8 cellular contexts compared by ENCODE assay signal in the genomic region with DNA sequence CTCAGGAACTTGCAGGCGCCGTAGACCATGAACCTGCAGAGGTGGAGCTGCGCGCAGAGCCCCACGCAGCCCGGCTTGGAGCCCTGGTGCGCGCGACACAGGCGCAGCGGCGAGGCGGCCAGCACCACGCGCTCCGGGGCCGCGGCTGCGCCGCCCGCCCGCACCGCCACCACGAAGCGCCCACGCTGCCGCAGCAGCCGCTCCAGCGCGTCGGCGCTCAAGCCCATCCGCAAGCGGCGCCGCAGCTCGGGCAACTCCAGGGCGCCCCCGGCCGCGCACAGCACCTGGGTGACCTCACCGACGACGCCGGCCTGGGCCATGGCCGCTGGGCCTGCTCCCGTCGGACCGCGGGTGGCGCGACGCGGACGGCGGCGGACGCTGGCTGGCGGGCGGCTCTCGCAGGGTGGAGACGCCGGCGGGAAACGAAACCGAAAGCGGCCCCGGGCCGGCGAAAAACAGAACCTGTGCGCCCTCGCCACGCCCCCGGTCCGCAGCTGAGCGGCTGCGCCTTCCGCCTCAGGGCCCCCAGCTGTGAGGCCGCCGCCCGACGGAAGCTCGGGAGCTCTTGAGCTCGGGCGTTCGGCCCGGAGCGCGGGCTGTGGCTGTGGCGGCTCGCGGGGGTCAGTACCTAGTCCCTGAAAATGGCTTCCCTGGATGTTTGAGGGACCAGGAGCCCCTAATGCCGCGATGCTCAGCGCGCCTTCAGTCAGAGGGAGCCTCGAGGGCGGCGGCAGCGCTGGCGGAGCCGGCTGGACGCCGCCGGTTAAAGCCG. TPM values are rescaled to one million over a fixed set of nuclear protein-coding genes. Genes with fewer than 3 reads are reported as not detected.
DNase-seq lines count a peak whose midpoint lies in the region; ATAC-seq and TF ChIP-seq lines count a peak whose summit lies in the region.

A gene with protein sequence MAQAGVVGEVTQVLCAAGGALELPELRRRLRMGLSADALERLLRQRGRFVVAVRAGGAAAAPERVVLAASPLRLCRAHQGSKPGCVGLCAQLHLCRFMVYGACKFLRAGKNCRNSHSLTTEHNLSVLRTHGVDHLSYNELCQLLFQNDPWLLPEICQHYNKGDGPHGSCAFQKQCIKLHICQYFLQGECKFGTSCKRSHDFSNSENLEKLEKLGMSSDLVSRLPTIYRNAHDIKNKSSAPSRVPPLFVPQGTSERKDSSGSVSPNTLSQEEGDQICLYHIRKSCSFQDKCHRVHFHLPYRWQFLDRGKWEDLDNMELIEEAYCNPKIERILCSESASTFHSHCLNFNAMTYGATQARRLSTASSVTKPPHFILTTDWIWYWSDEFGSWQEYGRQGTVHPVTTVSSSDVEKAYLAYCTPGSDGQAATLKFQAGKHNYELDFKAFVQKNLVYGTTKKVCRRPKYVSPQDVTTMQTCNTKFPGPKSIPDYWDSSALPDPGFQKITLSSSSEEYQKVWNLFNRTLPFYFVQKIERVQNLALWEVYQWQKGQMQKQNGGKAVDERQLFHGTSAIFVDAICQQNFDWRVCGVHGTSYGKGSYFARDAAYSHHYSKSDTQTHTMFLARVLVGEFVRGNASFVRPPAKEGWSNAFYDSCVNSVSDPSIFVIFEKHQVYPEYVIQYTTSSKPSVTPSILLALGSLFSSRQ (minus strand): TSS at position 424 of the 772 bp plus-strand sequence. CDS start 104 bp downstream, at position 320.

- peak within 1 kb of the TSS; percentile 90 for H3K4me3 Mint-ChIP-seq in activated CD4-positive, alpha-beta T cell treated with anti-CD3 and anti-CD28 coated beads, Interleukin-2, amount 10 ng/mL, durations not matched to agents 7 days and 5 days
- H3K4me3 Mint-ChIP-seq in dendritic cell treated with granulocyte-macrophage colony-stimulating factor and Interleukin-4, amounts not matched to agents 40 ng/mL and 50 ng/mL, for 4 days: peak within 1 kb of the TSS; percentile 89

- peak within 1 kb of the TSS; percentile 50 to 75 for H3K9ac ChIP-seq in liver (ENCODE audit: low read depth in 1 of 2, low read length in 2 of 2)

- POLR2A ChIA-PET in activated CD4-positive, alpha-beta T cell treated with anti-CD3 and anti-CD28 coated beads, Interleukin-2, amount 10 ng/mL, durations not matched to agents 7 days and 5 days (lab: Charles Lee): no interaction called here

- peak within 1 kb of the TSS; percentile 92 for H3K27ac Mint-ChIP-seq in activated CD4-positive, alpha-beta T cell treated with anti-CD3 and anti-CD28 coated beads, Interleukin-2, amount 10 ng/mL, durations not matched to agents 7 days and 5 days
- H3K27ac Mint-ChIP-seq in dendritic cell treated with granulocyte-macrophage colony-stimulating factor and Interleukin-4, amounts not matched to agents 40 ng/mL and 50 ng/mL, for 4 days: peak within 1 kb of the TSS; percentile 92

- intact Hi-C loops in dendritic cell treated with granulocyte-macrophage colony-stimulating factor and Interleukin-4, amounts not matched to agents 40 ng/mL and 50 ng/mL, for 4 days (cut with micrococcal nuclease): no loop called here

- peaks cover 7% of the 10 kb centered on the region for H3K27me3 Mint-ChIP-seq in activated CD4-positive, alpha-beta T cell treated with anti-CD3 and anti-CD28 coated beads, Interleukin-2, amount 10 ng/mL, durations not matched to agents 7 days and 5 days
- H3K27me3 Mint-ChIP-seq in dendritic cell treated with granulocyte-macrophage colony-stimulating factor and Interleukin-4, amounts not matched to agents 40 ng/mL and 50 ng/mL, for 4 days: peaks cover 3% of the 10 kb centered on the region

- ATAC-seq in GM18868 (IDR thresholded peaks at IDR 0.05; ENCODE audit: unreplicated experiment) (peak; percentile 92), HG03103 (IDR thresholded peaks at IDR 0.05; ENCODE audit: low read depth, unreplicated experiment) (peak; percentile 87)

- DNase-seq in ACHN (peak; percentile 95), NCI-H2227 treated with DMSO at 0.1 percent for 48 hours (lab: John Stamatoyannopoulos, UW) (peak; percentile 60)
- peak; percentile 92 for DNase-seq in activated CD4-positive, alpha-beta T cell treated with anti-CD3 and anti-CD28 coated beads, Interleukin-2, amount 10 ng/mL, durations not matched to agents 7 days and 5 days
- peak; percentile 82 for DNase-seq in stimulated activated CD4-positive, alpha-beta T cell treated with anti-CD3 and anti-CD28 coated beads, Interleukin-4, amount 100 ng/mL, for 24 hours

- peaks cover 6 to 28% (median 17%) of the 10 kb centered on the region in 4 donors for H3K4me1 ChIP-seq in liver (ENCODE audit: control insufficient read depth in 4 of 4, insufficient read depth in 4 of 4, low read length in 3 of 4)

- TF ChIP-seq RAD21 in liver (IDR thresholded peaks at IDR 0.05): no peak

- in situ Hi-C loops in ACHN (cut with HindIII; ENCODE audit: low pct_ligation_motif_present, low pct_unique_long_range_greater_than_20kb, low sequenced_read_pairs): no loop called here

- peaks cover 20% of the 10 kb centered on the region for H3K9me3 Mint-ChIP-seq in activated CD4-positive, alpha-beta T cell treated with anti-CD3 and anti-CD28 coated beads, Interleukin-2, amount 10 ng/mL, durations not matched to agents 7 days and 5 days
- H3K9me3 Mint-ChIP-seq in dendritic cell treated with granulocyte-macrophage colony-stimulating factor and Interleukin-4, amounts not matched to agents 40 ng/mL and 50 ng/mL, for 4 days: peaks cover 23% of the 10 kb centered on the region

- no peaks in the 10 kb centered on the region for H3K36me3 ChIP-seq in liver (ENCODE audit: control insufficient read depth in 4 of 4, insufficient read depth in 3 of 4, low read depth in 1 of 4, low read length in 3 of 4)

- H3K9me3 ChIP-seq in liver (ENCODE audit: control insufficient read depth in 4 of 4, low read length in 3 of 4): peaks cover 0 to 11% (median 3%) of the 10 kb centered on the region in 4 donors

- peak within 1 kb of the TSS; percentile 73 to 90 (median 83) for H3K4me3 ChIP-seq in liver (ENCODE audit: low read depth in 1 of 3, low read length in 3 of 3)

- peak within 1 kb of the TSS; percentile 76 to 77 for H3K27ac ChIP-seq in liver (ENCODE audit: low read depth in 1 of 2, low read length in 2 of 2)

- H3K27me3 ChIP-seq in liver (ENCODE audit: control insufficient read depth in 4 of 4, insufficient read depth in 4 of 4, low read length in 3 of 4): no peaks in the 10 kb centered on the region

- H3K4me1 Mint-ChIP-seq in activated CD4-positive, alpha-beta T cell treated with anti-CD3 and anti-CD28 coated beads, Interleukin-2, amount 10 ng/mL, durations not matched to agents 7 days and 5 days: peaks cover 48% of the 10 kb centered on the region
- H3K4me1 Mint-ChIP-seq in dendritic cell treated with granulocyte-macrophage colony-stimulating factor and Interleukin-4, amounts not matched to agents 40 ng/mL and 50 ng/mL, for 4 days (ENCODE audit: low read depth): peaks cover 47% of the 10 kb centered on the region

- no peak for TF ChIP-seq CTCF in liver (IDR thresholded peaks at IDR 0.05; ENCODE audit: low read depth, low read length, missing input control)

- H3K36me3 Mint-ChIP-seq in activated CD4-positive, alpha-beta T cell treated with anti-CD3 and anti-CD28 coated beads, Interleukin-2, amount 10 ng/mL, durations not matched to agents 7 days and 5 days (ENCODE audit: low read depth): peaks cover 40% of the 10 kb centered on the region
- H3K36me3 Mint-ChIP-seq in dendritic cell treated with granulocyte-macrophage colony-stimulating factor and Interleukin-4, amounts not matched to agents 40 ng/mL and 50 ng/mL, for 4 days (ENCODE audit: low read depth): peaks cover 54% of the 10 kb centered on the region

- under 1% methylated on average over 106 of the region's 106 CpGs for WGBS in liver

- CTCF ChIA-PET in activated CD4-positive, alpha-beta T cell treated with anti-CD3 and anti-CD28 coated beads, Interleukin-2, amount 10 ng/mL, durations not matched to agents 7 days and 5 days (lab: Charles Lee): interaction anchor here (0.8 to 1.4 kb wide), 3 partner anchors 8 to 256 kb away, joined by 3 read pairs; no protein-coding TSS in a partner anchor

TF ChIP-seq in liver, 16 proteins besides CTCF, POLR2A, EP300 and RAD21:
- TF ChIP-seq YY1 (IDR thresholded peaks at IDR 0.05): peak; percentile 50
- TF ChIP-seq, protein P1, sequence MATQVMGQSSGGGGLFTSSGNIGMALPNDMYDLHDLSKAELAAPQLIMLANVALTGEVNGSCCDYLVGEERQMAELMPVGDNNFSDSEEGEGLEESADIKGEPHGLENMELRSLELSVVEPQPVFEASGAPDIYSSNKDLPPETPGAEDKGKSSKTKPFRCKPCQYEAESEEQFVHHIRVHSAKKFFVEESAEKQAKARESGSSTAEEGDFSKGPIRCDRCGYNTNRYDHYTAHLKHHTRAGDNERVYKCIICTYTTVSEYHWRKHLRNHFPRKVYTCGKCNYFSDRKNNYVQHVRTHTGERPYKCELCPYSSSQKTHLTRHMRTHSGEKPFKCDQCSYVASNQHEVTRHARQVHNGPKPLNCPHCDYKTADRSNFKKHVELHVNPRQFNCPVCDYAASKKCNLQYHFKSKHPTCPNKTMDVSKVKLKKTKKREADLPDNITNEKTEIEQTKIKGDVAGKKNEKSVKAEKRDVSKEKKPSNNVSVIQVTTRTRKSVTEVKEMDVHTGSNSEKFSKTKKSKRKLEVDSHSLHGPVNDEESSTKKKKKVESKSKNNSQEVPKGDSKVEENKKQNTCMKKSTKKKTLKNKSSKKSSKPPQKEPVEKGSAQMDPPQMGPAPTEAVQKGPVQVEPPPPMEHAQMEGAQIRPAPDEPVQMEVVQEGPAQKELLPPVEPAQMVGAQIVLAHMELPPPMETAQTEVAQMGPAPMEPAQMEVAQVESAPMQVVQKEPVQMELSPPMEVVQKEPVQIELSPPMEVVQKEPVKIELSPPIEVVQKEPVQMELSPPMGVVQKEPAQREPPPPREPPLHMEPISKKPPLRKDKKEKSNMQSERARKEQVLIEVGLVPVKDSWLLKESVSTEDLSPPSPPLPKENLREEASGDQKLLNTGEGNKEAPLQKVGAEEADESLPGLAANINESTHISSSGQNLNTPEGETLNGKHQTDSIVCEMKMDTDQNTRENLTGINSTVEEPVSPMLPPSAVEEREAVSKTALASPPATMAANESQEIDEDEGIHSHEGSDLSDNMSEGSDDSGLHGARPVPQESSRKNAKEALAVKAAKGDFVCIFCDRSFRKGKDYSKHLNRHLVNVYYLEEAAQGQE (IDR thresholded peaks at IDR 0.05): no peak
- no peak for TF ChIP-seq TAF1 (conservative IDR thresholded peaks at IDR 0.05)
- peak in 1 of 2 donors; percentile 45 for TF ChIP-seq GABPA (IDR thresholded peaks at IDR 0.05 in 1 of 2, conservative IDR thresholded peaks at IDR 0.05 in 1 of 2)
- peak in 1 of 2 donors; percentile 33 for TF ChIP-seq EGR1 (IDR thresholded peaks at IDR 0.05; ENCODE audit: low read depth in 2 of 2)
- TF ChIP-seq FOXA2 (IDR thresholded peaks at IDR 0.05): no peak
TF ChIP-seq in liver: peak in this region for 3.

RNA-seq across cellular contexts. Expression of the gene that starts here (rescaled TPM):
- total RNA-seq in activated CD4-positive, alpha-beta T cell treated with anti-CD3 and anti-CD28 coated beads, Interleukin-2, amount 10 ng/mL, durations not matched to agents 7 days and 5 days: 100 to 1,000 TPM; 121 to 129 TPM
- 10 to 100 TPM; 25.9 to 32.7 TPM for total RNA-seq in liver
- 10 to 100 TPM; 13.3 to 13.8 TPM for polyA plus RNA-seq in liver

Comparison
In these comparisons a context has a peak if more than half of its experiments do, and no peak if none do; other contexts are left out.
1. Peak in every context shown above with its lines: DNase-seq, ATAC-seq, H3K4me3 ChIP-seq and H3K27ac ChIP-seq.